25 cellular contexts compared by ENCODE assay signal in the genomic region with DNA sequence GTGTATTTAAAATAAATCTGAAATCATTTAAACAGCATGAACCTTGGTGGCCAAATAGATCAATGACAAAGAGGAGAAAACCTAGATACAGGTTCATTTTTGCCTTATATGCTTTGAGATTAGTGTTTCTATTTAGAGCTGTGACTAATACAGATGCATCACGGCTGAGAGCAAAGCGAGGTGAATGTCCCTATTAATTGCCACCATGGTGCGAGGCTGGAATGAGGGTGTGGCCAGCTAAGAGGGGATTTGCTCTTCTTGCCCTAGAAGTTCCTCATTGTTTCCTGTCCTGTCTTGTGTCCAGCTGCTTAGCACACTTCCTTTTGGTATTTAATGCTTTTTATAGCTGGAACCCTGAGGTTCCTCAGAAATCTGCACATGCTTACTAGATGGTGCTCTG.
DNase-seq lines count a peak whose midpoint lies in the region; ATAC-seq and TF ChIP-seq lines count a peak whose summit lies in the region.
"Had no signal": no experiment of that assay in that cellular context is flagged by ENCODE, and none has a peak within 500 bp of the region (broad histone marks: within the 10 kb centered on the region; RNA-seq: fewer than 3 reads in every experiment).

No MANE protein-coding gene starts in this region.

- H3K9ac ChIP-seq in neural progenitor cell = no peak overlapping the region

- in situ Hi-C loops in Caki2 (cut with HindIII; ENCODE audit: low pct_unique_long_range_greater_than_20kb, low sequenced_read_pairs) = no loop called here

- 64 to 68% (median 66%) methylated on average over 3 of the region's 3 CpGs for WGBS in ovary, 3 donors

- peak overlapping the region; percentile 62 for H3K27ac ChIP-seq in epithelial cell of prostate
- H3K27ac ChIP-seq in neural progenitor cell = no peak overlapping the region
- H3K27ac ChIP-seq in ovary = no peak overlapping the region
- H3K27ac ChIP-seq: heart right ventricle, lower lobe of right lung, suprapubic skin had no signal

- H3K9me3 ChIP-seq in MG63 (no peaks in the 10 kb centered on the region), neural progenitor cell (ENCODE audit: low read depth) (no peaks in the 10 kb centered on the region), ovary (no peaks in the 10 kb centered on the region)
- H3K9me3 ChIP-seq: HAP-1, lower lobe of right lung, suprapubic skin had no signal

- peaks cover 9% of the 10 kb centered on the region for H3F3A ChIP-seq in neural progenitor cell (ENCODE audit: low read depth)

- no peaks in the 10 kb centered on the region for H4K20me1 ChIP-seq in neural progenitor cell (ENCODE audit: low read depth)

- H3K4me1 ChIP-seq in neural progenitor cell = peaks cover 21% of the 10 kb centered on the region
- H3K4me1 ChIP-seq in ovary (ENCODE audit: insufficient read depth) = no peaks in the 10 kb centered on the region
- H3K4me1 ChIP-seq: HAP-1, lower lobe of right lung, suprapubic skin had no signal

- no peak overlapping the region for H3K4me3 ChIP-seq in MG63
- H3K4me3 ChIP-seq in neural progenitor cell = no peak overlapping the region
- no peak overlapping the region for H3K4me3 ChIP-seq in ovary
- H3K4me3 ChIP-seq: HAP-1, heart right ventricle, lower lobe of right lung, suprapubic skin had no signal

- no peaks in the 10 kb centered on the region for H3K79me2 ChIP-seq in neural progenitor cell (ENCODE audit: low read depth)

- no peak overlapping the region for H2AFZ ChIP-seq in neural progenitor cell (replicated peaks)

- peaks cover 39% of the 10 kb centered on the region for H3K36me3 Mint-ChIP-seq in neural progenitor cell
- H3K36me3 Mint-ChIP-seq: CD4-positive, alpha-beta memory T cell; immature natural killer cell; T-cell had no signal

- no peak for TF ChIP-seq CTCF in neural progenitor cell (IDR thresholded peaks at IDR 0.05)
- TF ChIP-seq CTCF in ovary (IDR thresholded peaks at IDR 0.05) = no peak

- intact Hi-C loops in ovary (cut with DNase I) = no loop called here

- DNase-seq in Caki2 (ENCODE audit: low read depth) = peak; percentile 45
- peak; percentile 28 for DNase-seq in MG63
- DNase-seq in epithelial cell of prostate (ENCODE audit: low read depth, low spot score) = peak; percentile 37
- DNase-seq in neural progenitor cell (ENCODE audit: low spot score) = peak; percentile 47
- no peak for DNase-seq in midbrain (lab: John Stamatoyannopoulos, UW)
- no peak for DNase-seq in ovary
- DNase-seq: activated CD4-positive, alpha-beta T cell treated with anti-CD3 and anti-CD28 coated beads for 36 hours; activated naive CD4-positive, alpha-beta T cell treated with anti-CD3 and anti-CD28 coated beads for 36 hours; activated T-cell treated with anti-CD3 and anti-CD28 coated beads, Interleukin-2, amount 50 U/mL, for 48 hours; aorta; CD4-positive, alpha-beta memory T cell; cerebellar nuclear complex; DND-41; heart right ventricle; immature natural killer cell; lower lobe of right lung; NCI-H1092; NCI-H2081; NCI-H446 treated with DMSO at 0.1 percent for 48 hours; SHP77 treated with DMSO at 0.1 percent for 48 hours; T-cell had no signal

- TF ChIP-seq EP300 in ovary (IDR thresholded peaks at IDR 0.05) = no peak

- no peak overlapping the region for H3K27ac Mint-ChIP-seq in neural progenitor cell
- H3K27ac Mint-ChIP-seq: activated CD4-positive, alpha-beta T cell treated with anti-CD3 and anti-CD28 coated beads for 36 hours; activated naive CD4-positive, alpha-beta T cell treated with anti-CD3 and anti-CD28 coated beads for 36 hours; CD4-positive, alpha-beta memory T cell; immature natural killer cell; T-cell had no signal

- no peak for ATAC-seq in GM19324 (IDR thresholded peaks at IDR 0.05; ENCODE audit: low FRiP score, unreplicated experiment)
- ATAC-seq: activated CD4-positive, alpha-beta T cell treated with anti-CD3 and anti-CD28 coated beads for 36 hours; lower lobe of right lung; sciatic nerve; T-cell had no signal

- H3K27me3 Mint-ChIP-seq in neural progenitor cell (ENCODE audit: insufficient read depth, low read depth) = peaks cover 6% of the 10 kb centered on the region
- H3K27me3 Mint-ChIP-seq: activated CD4-positive, alpha-beta T cell treated with anti-CD3 and anti-CD28 coated beads for 36 hours; CD4-positive, alpha-beta memory T cell; T-cell had no signal

- no peak overlapping the region for H3K4me3 Mint-ChIP-seq in neural progenitor cell
- H3K4me3 Mint-ChIP-seq: activated CD4-positive, alpha-beta T cell treated with anti-CD3 and anti-CD28 coated beads for 36 hours; activated naive CD4-positive, alpha-beta T cell treated with anti-CD3 and anti-CD28 coated beads for 36 hours; CD4-positive, alpha-beta memory T cell; immature natural killer cell; T-cell had no signal

- TF ChIP-seq POLR2A in ovary (IDR thresholded peaks at IDR 0.05) = no peak

- H3K4me2 ChIP-seq in neural progenitor cell = peak overlapping the region; percentile 24

- H3K36me3 ChIP-seq in MG63 (no peaks in the 10 kb centered on the region), neural progenitor cell (peaks cover 3% of the 10 kb centered on the region), ovary (no peaks in the 10 kb centered on the region)
- H3K36me3 ChIP-seq: HAP-1, heart right ventricle, lower lobe of right lung, suprapubic skin had no signal

- H3K9me3 Mint-ChIP-seq in neural progenitor cell = peaks cover 17% of the 10 kb centered on the region
- H3K9me3 Mint-ChIP-seq: activated naive CD4-positive, alpha-beta T cell treated with anti-CD3 and anti-CD28 coated beads for 36 hours; immature natural killer cell; T-cell had no signal

- no peaks in the 10 kb centered on the region for H3K27me3 ChIP-seq in MG63
- no peaks in the 10 kb centered on the region for H3K27me3 ChIP-seq in neural progenitor cell
- H3K27me3 ChIP-seq in ovary = no peaks in the 10 kb centered on the region
- H3K27me3 ChIP-seq: suprapubic skin had no signal

- H3K4me1 Mint-ChIP-seq in neural progenitor cell = peaks cover 23% of the 10 kb centered on the region
- H3K4me1 Mint-ChIP-seq: activated CD4-positive, alpha-beta T cell treated with anti-CD3 and anti-CD28 coated beads for 36 hours; CD4-positive, alpha-beta memory T cell; immature natural killer cell; T-cell had no signal

Comparison
In these comparisons a context has a peak if more than half of its experiments do, and no peak if none do; other contexts are left out.
1. DNase-seq: peak in Caki2 (single experiment), MG63 (single experiment), epithelial cell of prostate (single experiment) and neural progenitor cell (single experiment); none in midbrain (single experiment) and ovary (0 of 5).